ENCODE assay signal across 3 cellular contexts in genomic region chr12:122020795-122021192, GRCh38.
TF ChIP-seq lines count a peak whose summit lies in the region.

No MANE protein-coding gene starts in this region.

TF ChIP-seq in A549, 52 proteins besides CTCF, POLR2A, EP300 and RAD21:
- no peak for TF ChIP-seq SREBF2 (IDR thresholded peaks at IDR 0.05)
- no peak for TF ChIP-seq CHD2 (IDR thresholded peaks at IDR 0.05; ENCODE audit: low read length, partially characterized antibody)
- TF ChIP-seq E2F6 (IDR thresholded peaks at IDR 0.05; ENCODE audit: borderline replicate concordance, low read depth), result no peak
- TF ChIP-seq CBX8 (IDR thresholded peaks at IDR 0.05), result no peak
- TF ChIP-seq NFE2L2 (conservative IDR thresholded peaks at IDR 0.05; ENCODE audit: low read length), result no peak
- TF ChIP-seq CBX2 (IDR thresholded peaks at IDR 0.05; ENCODE audit: borderline replicate concordance, low read depth), result no peak
- no peak for TF ChIP-seq HOXB5 (CRISPR knock-in tag; IDR thresholded peaks at IDR 0.05)
- no peak for TF ChIP-seq GATA3 (IDR thresholded peaks at IDR 0.05; ENCODE audit: borderline replicate concordance)
- no peak for TF ChIP-seq HOXB13 (CRISPR knock-in tag; IDR thresholded peaks at IDR 0.05; ENCODE audit: low read depth)
- TF ChIP-seq ZSCAN20 (CRISPR knock-in tag; IDR thresholded peaks at IDR 0.05), result no peak
- no peak for TF ChIP-seq HOXA7 (CRISPR knock-in tag; IDR thresholded peaks at IDR 0.05)
- TF ChIP-seq ESRRA (IDR thresholded peaks at IDR 0.05; ENCODE audit: borderline replicate concordance, low read length), result no peak

TF ChIP-seq in HCT116, 20 proteins besides CTCF, POLR2A, EP300 and RAD21:
- TF ChIP-seq POLR2AphosphoS5 (IDR thresholded peaks at IDR 0.05; ENCODE audit: low read depth, low read length), result no peak
- TF ChIP-seq CEBPB (IDR thresholded peaks at IDR 0.05; ENCODE audit: low read depth), result no peak
- TF ChIP-seq ELF1 (IDR thresholded peaks at IDR 0.05; ENCODE audit: borderline replicate concordance, low read depth), result no peak
- no peak for TF ChIP-seq ZNF274 (IDR thresholded peaks at IDR 0.05; ENCODE audit: low read depth, low read length)
- no peak for TF ChIP-seq TCF7L2 (IDR thresholded peaks at IDR 0.05; ENCODE audit: borderline replicate concordance, extremely low read depth, insufficient read depth, insufficient read length)

TF ChIP-seq in GM12878, 131 proteins besides CTCF, POLR2A, EP300 and RAD21:
- TF ChIP-seq ZNF622 (IDR thresholded peaks at IDR 0.05), result no peak
- no peak for TF ChIP-seq PRDM15 (CRISPR knock-in tag; IDR thresholded peaks at IDR 0.05)
- no peak for TF ChIP-seq ZNF207 (IDR thresholded peaks at IDR 0.05; ENCODE audit: borderline replicate concordance)
- no peak for TF ChIP-seq KDM1A (IDR thresholded peaks at IDR 0.05; ENCODE audit: borderline replicate concordance)
- TF ChIP-seq SIN3A (IDR thresholded peaks at IDR 0.05; ENCODE audit: low read depth, low read length), result no peak
- no peak for TF ChIP-seq SUZ12 (IDR thresholded peaks at IDR 0.05; ENCODE audit: unreplicated experiment)
- TF ChIP-seq ZBED1 (IDR thresholded peaks at IDR 0.05; ENCODE audit: borderline replicate concordance), result no peak
- no peak for TF ChIP-seq ELK1 (IDR thresholded peaks at IDR 0.05; ENCODE audit: low read depth, low read length)
- TF ChIP-seq TAF1 (IDR thresholded peaks at IDR 0.05; ENCODE audit: borderline replicate concordance, low read depth, low read length), result no peak
- no peak for TF ChIP-seq IRF5 (IDR thresholded peaks at IDR 0.05; ENCODE audit: borderline replicate concordance)
- no peak for TF ChIP-seq SKIL (IDR thresholded peaks at IDR 0.05; ENCODE audit: low read depth, poor library complexity, severe bottlenecking)
TF ChIP-seq in GM12878: peak in this region for 0.
